ENCODE assay signal across 1 cellular context in genomic region chr14:28012629-28013415, GRCh38.
TF ChIP-seq lines count a peak whose summit lies in the region.

No MANE protein-coding gene starts in this region.

TF ChIP-seq in SK-N-SH treated with all-trans-retinoic acid at 6 μM for 48 hours, 23 proteins besides CTCF, POLR2A, EP300 and RAD21 (continued from another document):
- no peak for TF ChIP-seq CSRNP3 (CRISPR knock-in tag; IDR thresholded peaks at IDR 0.05)
- no peak for TF ChIP-seq GLIS3 (CRISPR knock-in tag; IDR thresholded peaks at IDR 0.05)
- TF ChIP-seq PPARA (CRISPR knock-in tag; IDR thresholded peaks at IDR 0.05; ENCODE audit: borderline replicate concordance): no peak
- no peak for TF ChIP-seq ISL1 (CRISPR knock-in tag; IDR thresholded peaks at IDR 0.05)
- no peak for TF ChIP-seq RARB (CRISPR knock-in tag; IDR thresholded peaks at IDR 0.05)
TF ChIP-seq in SK-N-SH treated with all-trans-retinoic acid at 6 μM for 48 hours: peak in this region for 0.
